In genomic region chr13:96053003-96053703, GRCh38 we compare ENCODE assay signal across 8 cellular contexts. TPM values are rescaled to one million over a fixed set of nuclear protein-coding genes. Genes with fewer than 3 reads are reported as not detected.
A peak's percentile ranks its signal among the peaks of the same experiment; 100 is the strongest.
DNase-seq lines count a peak whose midpoint lies in the region; ATAC-seq and TF ChIP-seq lines count a peak whose summit lies in the region.

A gene with protein sequence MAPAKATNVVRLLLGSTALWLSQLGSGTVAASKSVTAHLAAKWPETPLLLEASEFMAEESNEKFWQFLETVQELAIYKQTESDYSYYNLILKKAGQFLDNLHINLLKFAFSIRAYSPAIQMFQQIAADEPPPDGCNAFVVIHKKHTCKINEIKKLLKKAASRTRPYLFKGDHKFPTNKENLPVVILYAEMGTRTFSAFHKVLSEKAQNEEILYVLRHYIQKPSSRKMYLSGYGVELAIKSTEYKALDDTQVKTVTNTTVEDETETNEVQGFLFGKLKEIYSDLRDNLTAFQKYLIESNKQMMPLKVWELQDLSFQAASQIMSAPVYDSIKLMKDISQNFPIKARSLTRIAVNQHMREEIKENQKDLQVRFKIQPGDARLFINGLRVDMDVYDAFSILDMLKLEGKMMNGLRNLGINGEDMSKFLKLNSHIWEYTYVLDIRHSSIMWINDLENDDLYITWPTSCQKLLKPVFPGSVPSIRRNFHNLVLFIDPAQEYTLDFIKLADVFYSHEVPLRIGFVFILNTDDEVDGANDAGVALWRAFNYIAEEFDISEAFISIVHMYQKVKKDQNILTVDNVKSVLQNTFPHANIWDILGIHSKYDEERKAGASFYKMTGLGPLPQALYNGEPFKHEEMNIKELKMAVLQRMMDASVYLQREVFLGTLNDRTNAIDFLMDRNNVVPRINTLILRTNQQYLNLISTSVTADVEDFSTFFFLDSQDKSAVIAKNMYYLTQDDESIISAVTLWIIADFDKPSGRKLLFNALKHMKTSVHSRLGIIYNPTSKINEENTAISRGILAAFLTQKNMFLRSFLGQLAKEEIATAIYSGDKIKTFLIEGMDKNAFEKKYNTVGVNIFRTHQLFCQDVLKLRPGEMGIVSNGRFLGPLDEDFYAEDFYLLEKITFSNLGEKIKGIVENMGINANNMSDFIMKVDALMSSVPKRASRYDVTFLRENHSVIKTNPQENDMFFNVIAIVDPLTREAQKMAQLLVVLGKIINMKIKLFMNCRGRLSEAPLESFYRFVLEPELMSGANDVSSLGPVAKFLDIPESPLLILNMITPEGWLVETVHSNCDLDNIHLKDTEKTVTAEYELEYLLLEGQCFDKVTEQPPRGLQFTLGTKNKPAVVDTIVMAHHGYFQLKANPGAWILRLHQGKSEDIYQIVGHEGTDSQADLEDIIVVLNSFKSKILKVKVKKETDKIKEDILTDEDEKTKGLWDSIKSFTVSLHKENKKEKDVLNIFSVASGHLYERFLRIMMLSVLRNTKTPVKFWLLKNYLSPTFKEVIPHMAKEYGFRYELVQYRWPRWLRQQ (N-terminal part only) (minus strand): TSS chr13:96053401. CDS start chr13:96053312, 89 bp downstream.

- no peaks in the 10 kb centered on the region for H3K4me1 ChIP-seq in mesendoderm (ENCODE audit: control insufficient read depth, low read depth, low read length)

- H3K9ac ChIP-seq in mesendoderm (ENCODE audit: low read length), result peak within 1 kb of the TSS; percentile 70

- no peak within 1 kb of the TSS for H3K23ac ChIP-seq in mesendoderm (ENCODE audit: low read length)

- H3K79me2 ChIP-seq in mesendoderm (ENCODE audit: control insufficient read depth, insufficient read depth, low read length), result peaks cover 2% of the 10 kb centered on the region

- peak within 1 kb of the TSS; percentile 66 for H3K4me3 ChIP-seq in AG09309 (ENCODE audit: control insufficient read depth, low read depth, low read length)
- peak within 1 kb of the TSS; percentile 77 for H3K4me3 ChIP-seq in epithelial cell of esophagus (ENCODE audit: low read length)
- H3K4me3 ChIP-seq in mesendoderm (ENCODE audit: low read length), result peak within 1 kb of the TSS; percentile 78

- no peaks in the 10 kb centered on the region for H3K4me1 Mint-ChIP-seq in T-helper 17 cell

- H3K56ac ChIP-seq in mesendoderm (ENCODE audit: low read length), result peak within 1 kb of the TSS; percentile 89

- no peak within 1 kb of the TSS for H4K5ac ChIP-seq in mesendoderm (ENCODE audit: low read length)

- H3K27ac Mint-ChIP-seq in T-helper 17 cell, result no peak within 1 kb of the TSS

- TF ChIP-seq CTCF in AG09309 (IDR thresholded peaks at IDR 0.05; ENCODE audit: control insufficient read depth, insufficient read depth, low read depth, low read length, missing control alignments) (no peak), epithelial cell of esophagus (IDR thresholded peaks at IDR 0.05; ENCODE audit: insufficient read depth, low read depth, low read length, missing control alignments) (no peak)

- no peak within 1 kb of the TSS for H2BK15ac ChIP-seq in mesendoderm (replicated peaks; ENCODE audit: low read depth)

- H3K18ac ChIP-seq in mesendoderm (ENCODE audit: low read length), result peak within 1 kb of the TSS; percentile 43

- peak within 1 kb of the TSS; percentile 67 for H3K4me3 Mint-ChIP-seq in T-helper 17 cell

- no peak within 1 kb of the TSS for H2AK5ac ChIP-seq in mesendoderm (ENCODE audit: low read length)

- H3K9me3 ChIP-seq in T-helper 17 cell (ENCODE audit: control insufficient read depth, low read length, poor library complexity, severe bottlenecking), result no peaks in the 10 kb centered on the region

- no peaks in the 10 kb centered on the region for H3K27me3 ChIP-seq in mesendoderm (ENCODE audit: insufficient read depth, low read length, poor library complexity)

- H3K4me2 ChIP-seq in mesendoderm (ENCODE audit: low read length), result peak within 1 kb of the TSS; percentile 80

- peaks cover 7% of the 10 kb centered on the region for H3K27me3 Mint-ChIP-seq in T-helper 17 cell

- DNase-seq in AG09309 (ENCODE audit: low read depth) (peak; percentile 76), NCI-H1436 treated with DMSO at 0.1 percent for 48 hours (lab: John Stamatoyannopoulos, UW) (peak; percentile 38), T-helper 17 cell (no peak), epithelial cell of esophagus (ENCODE audit: low read depth) (peak; percentile 94), mesendoderm (peak; percentile 89), substantia nigra (lab: John Stamatoyannopoulos, UW) (peak; percentile 20 to 93 (median 84))

- H4K8ac ChIP-seq in mesendoderm (ENCODE audit: low read depth, low read length), result peak within 1 kb of the TSS; percentile 100

- no CpG with 5 or more reads among the region's 77 CpGs for WGBS in mesendoderm (ENCODE audit: extremely low coverage, insufficient coverage, low lambda C conversion rate)

- no peak within 1 kb of the TSS for H2BK5ac ChIP-seq in mesendoderm (ENCODE audit: low read length)

- H2BK120ac ChIP-seq in mesendoderm (ENCODE audit: low read depth, low read length), result no peak within 1 kb of the TSS

- H3K36me3 Mint-ChIP-seq in T-helper 17 cell (ENCODE audit: low read depth), result no peaks in the 10 kb centered on the region

- H3K27ac ChIP-seq in mesendoderm (ENCODE audit: low read depth, low read length), result peak within 1 kb of the TSS; percentile 70
- H3K27ac ChIP-seq in substantia nigra (ENCODE audit: low read depth, low read length, poor library complexity, severe bottlenecking), result peak within 1 kb of the TSS; percentile 66

- peak within 1 kb of the TSS; percentile 62 for H3K4ac ChIP-seq in mesendoderm (ENCODE audit: low read depth, low read length)

- H3K36me3 ChIP-seq in mesendoderm (ENCODE audit: control insufficient read depth, insufficient read depth, low read length), result no peaks in the 10 kb centered on the region

- ATAC-seq in GM18508 (IDR thresholded peaks at IDR 0.05; ENCODE audit: insufficient read depth, unreplicated experiment), result peak; percentile 88
- peak; percentile 95 for ATAC-seq in HG02884 (IDR thresholded peaks at IDR 0.05; ENCODE audit: unreplicated experiment)
- peak; percentile 41 for ATAC-seq in T-helper 17 cell

- no peaks in the 10 kb centered on the region for H3K79me1 ChIP-seq in mesendoderm (ENCODE audit: low read length)

RNA-seq across cellular contexts. Expression of the gene that starts here (rescaled TPM):
- under 1 TPM; 0.50 to 0.67 TPM for total RNA-seq in T-helper 17 cell
- 10.8 TPM for polyA plus RNA-seq in mesendoderm (2013, experiment 1 of 2)
- polyA plus RNA-seq in mesendoderm (2013, experiment 2 of 2), result 11.1 TPM

Comparison
In these comparisons a context has a peak if more than half of its experiments do, and no peak if none do; other contexts are left out.
1. Peak in ATAC-seq in T-helper 17 cell; RNA of the gene not detected or under 1 TPM.
2. DNase-seq: peak in AG09309 (single experiment), NCI-H1436 treated with DMSO at 0.1 percent for 48 hours (single experiment), epithelial cell of esophagus (single experiment), mesendoderm (single experiment) and substantia nigra (49 of 49); none in T-helper 17 cell (0 of 3).
3. ATAC-seq: peak in every context shown above with its lines; median percentile 95 in HG02884; 88 in GM18508; 41 in T-helper 17 cell.
4. Peak in every context shown above with its lines, with median percentiles within 50 percentile points of each other: H3K4me3 ChIP-seq.